In genomic region chr15:82122754-82123400, GRCh38 we compare ENCODE assay signal across 11 cellular contexts.
DNase-seq lines count a peak whose midpoint lies in the region; ATAC-seq and TF ChIP-seq lines count a peak whose summit lies in the region.
"Had no signal": no experiment of that assay in that cellular context is flagged by ENCODE, and none has a peak within 500 bp of the region (broad histone marks: within the 10 kb centered on the region; RNA-seq: fewer than 3 reads in every experiment).

No MANE protein-coding gene starts in this region.

- H3K4me1 ChIP-seq in mammary epithelial cell (ENCODE audit: insufficient read depth, low read length), result peaks cover 26% of the 10 kb centered on the region

- WGBS in mammary epithelial cell (ENCODE audit: low coverage, missing lambda C conversion rate), result 0% methylated on average over 4 of the region's 4 CpGs
- 44 to 60% methylated on average over 4 of the region's 4 CpGs for WGBS in lower leg skin, 2 donors

- H2AFZ ChIP-seq in mammary epithelial cell (ENCODE audit: low read depth, low read length), result no peak overlapping the region

- DNase-seq in left cardiac atrium (peak; percentile 35), left ventricle myocardium superior (no peak), mammary epithelial cell (peak; percentile 99), lower leg skin (ENCODE audit: low spot score in 2 of 2) (peak; percentile 41 to 76), NCI-H69 (lab: John Stamatoyannopoulos, UW) (no peak), hippocampal formation (lab: John Stamatoyannopoulos, UW) (no peak)
- no peak for DNase-seq in activated CD4-positive, CD25-positive, alpha-beta regulatory T cell (lab: John Stamatoyannopoulos, UW)
- DNase-seq: NCI-H2029 treated with DMSO at 0.1 percent for 48 hours; stimulated activated CD4-positive, alpha-beta T cell treated with anti-CD3 and anti-CD28 coated beads, Interleukin-15, amount 100 ng/mL, for 24 hours had no signal

- peak overlapping the region; percentile 38 for H3K4me2 ChIP-seq in mammary epithelial cell (ENCODE audit: insufficient read depth, low read depth, low read length)

- TF ChIP-seq CTCF in mammary epithelial cell (conservative IDR thresholded peaks at IDR 0.05 in 1 of 2, IDR thresholded peaks at IDR 0.05 in 1 of 2; ENCODE audit: extremely low read depth in 1 of 2, insufficient read depth in 1 of 2, low read depth in 1 of 2, low read length in 2 of 2) (no peak), lower leg skin (IDR thresholded peaks at IDR 0.05) (no peak)

- peak; percentile 19 to 95 for ATAC-seq in left cardiac atrium
- no peak for ATAC-seq in left ventricle myocardium superior
- no peak for ATAC-seq in GM18873 (IDR thresholded peaks at IDR 0.05; ENCODE audit: low FRiP score, unreplicated experiment)

- no peaks in the 10 kb centered on the region for H4K20me1 ChIP-seq in mammary epithelial cell (ENCODE audit: insufficient read depth, low read length)

- H3K36me3 ChIP-seq in mammary epithelial cell (ENCODE audit: insufficient read depth, low read length), result peaks cover 3% of the 10 kb centered on the region

- no peaks in the 10 kb centered on the region for H3K9me3 ChIP-seq in mammary epithelial cell (replicated peaks; ENCODE audit: insufficient read depth, low read length)

- BruUV-seq in mammary epithelial cell (replicated peaks; lab: Mats Ljungman, UMichigan), result TSS peak; percentile 96

- peak overlapping the region; percentile 82 for H3K27ac ChIP-seq in mammary epithelial cell (ENCODE audit: insufficient read depth, low read depth, low read length)

- no peaks in the 10 kb centered on the region for H3K27me3 ChIP-seq in mammary epithelial cell (ENCODE audit: insufficient read depth, low read length)

- CTCF ChIA-PET in mammary epithelial cell (lab: Charles Lee; ENCODE audit: low non-redundant PET), result interaction anchor here (0.5 kb wide), 1 partner anchor 70 kb away, joined by 5 read pairs; no protein-coding TSS in a partner anchor

- H3K4me3 ChIP-seq in mammary epithelial cell (replicated peaks in 1 of 3; ENCODE audit: insufficient read depth in 1 of 3, low read depth in 2 of 3, low read length in 3 of 3), result no peak overlapping the region
- H3K4me3 ChIP-seq in lower leg skin (ENCODE audit: low read depth, poor library complexity, severe bottlenecking), result no peak overlapping the region
- H3K4me3 ChIP-seq: lung had no signal

- peak overlapping the region; percentile 31 for H3K9ac ChIP-seq in mammary epithelial cell (ENCODE audit: insufficient read depth, low read length)

- in situ Hi-C loops in mammary epithelial cell (cut with MboI; ENCODE audit: low sequenced_read_pairs in 2 of 2), result no loop called here

- dilution Hi-C loops in mammary epithelial cell (cut with HindIII; ENCODE audit: low sequenced_read_pairs), result no loop called here

- no peak for TF ChIP-seq POLR2A in lower leg skin (IDR thresholded peaks at IDR 0.05)

- H3K79me2 ChIP-seq in mammary epithelial cell (ENCODE audit: insufficient read depth, low read length), result no peaks in the 10 kb centered on the region

- intact Hi-C loops in left cardiac atrium (cut with DNase I) (no loop called here), left ventricle myocardium superior (cut with micrococcal nuclease) (no loop called here), mammary epithelial cell (cut with micrococcal nuclease) (loop anchor here (5.0 kb wide), 1 partner anchor 826 kb away; no protein-coding TSS in a partner anchor), lower leg skin (cut with DNase I; ENCODE audit: low total_unique reads) (no loop called here)

Comparison
In these comparisons a context has a peak if more than half of its experiments do, and no peak if none do; other contexts are left out.
1. ATAC-seq: peak in left cardiac atrium (2 of 2); none in left ventricle myocardium superior (single experiment) and GM18873 (single experiment).
2. DNase-seq: peak in left cardiac atrium (single experiment), mammary epithelial cell (single experiment) and lower leg skin (2 of 2); none in left ventricle myocardium superior (single experiment), activated CD4-positive, CD25-positive, alpha-beta regulatory T cell (0 of 4), NCI-H69 (single experiment) and hippocampal formation (0 of 2).